ENCODE assay signal across 10 cellular contexts in genomic region chr18:59516356-59517155, GRCh38.
DNase-seq lines count a peak whose midpoint lies in the region; ATAC-seq, FAIRE-seq and TF ChIP-seq lines count a peak whose summit lies in the region.
"Had no signal": no experiment of that assay in that cellular context is flagged by ENCODE, and none has a peak within 500 bp of the region (broad histone marks: within the 10 kb centered on the region; RNA-seq: fewer than 3 reads in every experiment).

No MANE protein-coding gene starts in this region.

- H3K36me3 ChIP-seq in GM23338 (ENCODE audit: insufficient read depth) (no peaks in the 10 kb centered on the region), SK-N-SH (replicated peaks in 1 of 2; ENCODE audit: control insufficient read depth in 1 of 2, insufficient read depth in 2 of 2, low read length in 1 of 2) (no peaks in the 10 kb centered on the region), left ventricle myocardium inferior (no peaks in the 10 kb centered on the region)
- H3K36me3 ChIP-seq: SJCRH30 had no signal

- H3K27ac Mint-ChIP-seq in GM23338, result no peak overlapping the region
- H3K27ac Mint-ChIP-seq in activated naive CD8-positive, alpha-beta T cell treated with anti-CD3 and anti-CD28 coated beads for 36 hours, result no peak overlapping the region

- H3K9ac ChIP-seq in SK-N-SH, result no peak overlapping the region

- H3K4me3 Mint-ChIP-seq in GM23338, result no peak overlapping the region
- no peak overlapping the region for H3K4me3 Mint-ChIP-seq in activated naive CD8-positive, alpha-beta T cell treated with anti-CD3 and anti-CD28 coated beads for 36 hours
- H3K4me3 Mint-ChIP-seq: brain had no signal

- H3K9me3 Mint-ChIP-seq in GM23338, result no peaks in the 10 kb centered on the region
- H3K9me3 Mint-ChIP-seq in activated naive CD8-positive, alpha-beta T cell treated with anti-CD3 and anti-CD28 coated beads for 36 hours, result no peaks in the 10 kb centered on the region

- H3K79me2 ChIP-seq in GM23338 (replicated peaks; ENCODE audit: insufficient read depth), result no peaks in the 10 kb centered on the region
- no peaks in the 10 kb centered on the region; the same call in 1 of the 2 replicates for H3K79me2 ChIP-seq in SK-N-SH (ENCODE audit: insufficient read depth)

- DNase-seq in GM23338 (ENCODE audit: low spot score) (peak; percentile 41), SK-N-SH (peak; percentile 45), left ventricle myocardium inferior (peak; percentile 40), sciatic nerve (ENCODE audit: low spot score) (no peak), GM12891 (ENCODE audit: insufficient read length, low spot score) (no peak)
- DNase-seq in stimulated activated CD8-positive, alpha-beta memory T cell treated with anti-CD3 and anti-CD28 coated beads, Interleukin-4, amount 100 ng/mL, for 48 hours, result no peak
- DNase-seq in activated naive CD8-positive, alpha-beta T cell treated with anti-CD3 and anti-CD28 coated beads for 36 hours, result no peak
- DNase-seq: SJCRH30 had no signal

- H3K27me3 Mint-ChIP-seq in GM23338 (ENCODE audit: insufficient read depth, low read depth, poor library complexity), result peaks cover 5% of the 10 kb centered on the region
- peaks cover 38% of the 10 kb centered on the region for H3K27me3 Mint-ChIP-seq in activated naive CD8-positive, alpha-beta T cell treated with anti-CD3 and anti-CD28 coated beads for 36 hours

- H3K27me3 ChIP-seq in GM23338 (ENCODE audit: insufficient read depth) (no peaks in the 10 kb centered on the region), SK-N-SH (ENCODE audit: insufficient read depth) (no peaks in the 10 kb centered on the region), left ventricle myocardium inferior (ENCODE audit: low read depth) (peaks cover 9% of the 10 kb centered on the region)
- H3K27me3 ChIP-seq: SJCRH30 had no signal

- H3K4me3 ChIP-seq in GM23338 (no peak overlapping the region), SK-N-SH (ENCODE audit: low read depth in 2 of 2, low read length in 1 of 2) (no peak overlapping the region), left ventricle myocardium inferior (no peak overlapping the region)
- H3K4me3 ChIP-seq: SJCRH30 had no signal

- FAIRE-seq in GM12891 (lab: Jason Lieb, UNC), result no peak

- H3K27ac ChIP-seq in GM23338 (ENCODE audit: low read depth), result no peak overlapping the region
- peak overlapping the region in 1 of 2 experiments; percentile 89; a peak in 3 of 4 replicates for H3K27ac ChIP-seq in SK-N-SH (ENCODE audit: low read depth in 2 of 2, low read length in 1 of 2)
- H3K27ac ChIP-seq in left ventricle myocardium inferior (replicated peaks), result peak overlapping the region; percentile 87
- H3K27ac ChIP-seq: SJCRH30 had no signal

- WGBS in SK-N-SH (ENCODE audit: low lambda C conversion rate), result 1% methylated on average over 6 of the region's 6 CpGs

- H3K36me3 Mint-ChIP-seq in GM23338 (ENCODE audit: low read depth), result no peaks in the 10 kb centered on the region
- no peaks in the 10 kb centered on the region for H3K36me3 Mint-ChIP-seq in activated naive CD8-positive, alpha-beta T cell treated with anti-CD3 and anti-CD28 coated beads for 36 hours
- H3K36me3 Mint-ChIP-seq: brain had no signal

- intact Hi-C loops in left ventricle myocardium inferior (cut with micrococcal nuclease), result no loop called here
- intact Hi-C loops in sciatic nerve (cut with DNase I), result no loop called here

- POLR2A ChIA-PET in SK-N-SH (lab: Yijun Ruan, JAX), result interaction anchor here (1.4 kb wide), 1 partner anchor 38 kb away, joined by 5 read pairs; no protein-coding TSS in a partner anchor

- TF ChIP-seq CTCF in GM23338 (conservative IDR thresholded peaks at IDR 0.05; ENCODE audit: low read depth in 2 of 2), result no peak
- no peak for TF ChIP-seq CTCF in SK-N-SH (IDR thresholded peaks at IDR 0.05)
- no peak for TF ChIP-seq CTCF in left ventricle myocardium inferior (IDR thresholded peaks at IDR 0.05; ENCODE audit: borderline replicate concordance)

- TF ChIP-seq POLR2A in GM12891 (IDR thresholded peaks at IDR 0.05; ENCODE audit: low read depth, low read length), result no peak

- CTCF ChIA-PET in SK-N-SH (lab: Yijun Ruan, JAX), result interaction anchor here (0.6 to 2.3 kb wide), 8 partner anchors 10 to 307 kb away, joined by 3 to 13 read pairs (median 3); no protein-coding TSS in a partner anchor

- peak; percentile 49 to 90; a peak in 3 of 4 replicates for TF ChIP-seq EP300 in SK-N-SH (IDR thresholded peaks at IDR 0.05; ENCODE audit: borderline replicate concordance in 1 of 2, low read depth in 1 of 2, low read length in 1 of 2)

- no peaks in the 10 kb centered on the region for H3K4me1 ChIP-seq in GM23338 (ENCODE audit: insufficient read depth)
- peaks cover 5 to 32% of the 10 kb centered on the region in 2 experiments; a peak in 3 of 4 replicates for H3K4me1 ChIP-seq in SK-N-SH (ENCODE audit: control insufficient read depth in 1 of 2, insufficient read depth in 2 of 2, low read depth in 1 of 2, low read length in 1 of 2)
- H3K4me1 ChIP-seq in left ventricle myocardium inferior, result peaks cover 44% of the 10 kb centered on the region
- H3K4me1 ChIP-seq: SJCRH30 had no signal

- H3F3A ChIP-seq in GM23338 (replicated peaks; ENCODE audit: low read depth) (no peaks in the 10 kb centered on the region), SK-N-SH (replicated peaks; ENCODE audit: insufficient read depth) (no peaks in the 10 kb centered on the region)

- H3K4me1 Mint-ChIP-seq in GM23338, result peaks cover 9% of the 10 kb centered on the region; the same call in 2 of the 3 replicates
- H3K4me1 Mint-ChIP-seq in activated naive CD8-positive, alpha-beta T cell treated with anti-CD3 and anti-CD28 coated beads for 36 hours, result no peaks in the 10 kb centered on the region

- H3K9me2 ChIP-seq in GM23338 (ENCODE audit: insufficient read depth) (no peaks in the 10 kb centered on the region), SK-N-SH (no peaks in the 10 kb centered on the region)

- H4K20me1 ChIP-seq in GM23338 (replicated peaks; ENCODE audit: insufficient read depth) (no peaks in the 10 kb centered on the region; the same call in 1 of the 2 replicates), SK-N-SH (ENCODE audit: insufficient read depth) (no peaks in the 10 kb centered on the region)

- ATAC-seq in GM23338, result peak; percentile 44; the same call in 2 of the 3 replicates
- peak; percentile 74 for ATAC-seq in sciatic nerve
- ATAC-seq in GM19023 (IDR thresholded peaks at IDR 0.05; ENCODE audit: unreplicated experiment), result no peak

- TF ChIP-seq RAD21 in SK-N-SH (IDR thresholded peaks at IDR 0.05; ENCODE audit: low read length), result 0 out of 2 replicates have a peak, but pooled peaks have one; percentile 10

- H2AFZ ChIP-seq in GM23338 (no peak overlapping the region), SK-N-SH (ENCODE audit: low read depth) (no peak overlapping the region)

- H3K4me2 ChIP-seq in GM23338 (no peak overlapping the region), SK-N-SH (peak overlapping the region; percentile 3; the same call in 1 of the 2 replicates)

- H3K9me3 ChIP-seq in SK-N-SH, result no peaks in the 10 kb centered on the region
- H3K9me3 ChIP-seq in left ventricle myocardium inferior (replicated peaks), result peaks cover 6% of the 10 kb centered on the region
- H3K9me3 ChIP-seq: SJCRH30 had no signal

TF ChIP-seq in GM23338, 12 proteins besides CTCF, POLR2A, EP300 and RAD21 (continues in another document):
- TF ChIP-seq POLR2AphosphoS5 (IDR thresholded peaks at IDR 0.05; ENCODE audit: low read depth) (no peak), JUNB (IDR thresholded peaks at IDR 0.05; ENCODE audit: unreplicated experiment) (no peak), ETS1 (IDR thresholded peaks at IDR 0.05) (no peak), STAT1 (IDR thresholded peaks at IDR 0.05; ENCODE audit: unreplicated experiment) (no peak), EZH2 (IDR thresholded peaks at IDR 0.05; ENCODE audit: low read depth, unreplicated experiment) (no peak)

TF ChIP-seq in SK-N-SH, 30 proteins besides CTCF, POLR2A, EP300 and RAD21 (continues in another document):
- 0 out of 2 replicates have a peak, but pooled peaks have one; percentile 31 for TF ChIP-seq SIN3A (IDR thresholded peaks at IDR 0.05; ENCODE audit: borderline replicate concordance, low read depth, low read length)
- no peak for TF ChIP-seq GABPA (IDR thresholded peaks at IDR 0.05; ENCODE audit: low read depth)
- TF ChIP-seq SMC3 (IDR thresholded peaks at IDR 0.05; ENCODE audit: low read depth, low read length), result no peak
- no peak for TF ChIP-seq USF2 (IDR thresholded peaks at IDR 0.05; ENCODE audit: borderline replicate concordance, low read depth, low read length)

TF ChIP-seq in GM12891, 5 proteins besides CTCF, POLR2A, EP300 and RAD21:
- TF ChIP-seq PAX5 (IDR thresholded peaks at IDR 0.05; ENCODE audit: insufficient read depth, low read length, severe bottlenecking) (no peak), TAF1 (IDR thresholded peaks at IDR 0.05; ENCODE audit: low read depth, low read length) (no peak), SPI1 (IDR thresholded peaks at IDR 0.05; ENCODE audit: low read depth, low read length) (no peak), POLR2AphosphoS5 (IDR thresholded peaks at IDR 0.05; ENCODE audit: low read depth, low read length) (no peak), POU2F2 (IDR thresholded peaks at IDR 0.05; ENCODE audit: low read depth, low read length) (no peak)

Comparison
In these comparisons a context has a peak if more than half of its experiments do, and no peak if none do; other contexts are left out.
1. DNase-seq: peak in GM23338 (single experiment), SK-N-SH (single experiment) and left ventricle myocardium inferior (single experiment); none in sciatic nerve (single experiment), stimulated activated CD8-positive, alpha-beta memory T cell treated with anti-CD3 and anti-CD28 coated beads, Interleukin-4, amount 100 ng/mL, for 48 hours (single experiment), GM12891 (single experiment) and activated naive CD8-positive, alpha-beta T cell treated with anti-CD3 and anti-CD28 coated beads for 36 hours (single experiment).